In genomic region chr12:92553389-92553788, GRCh38 we compare ENCODE assay signal across 10 cellular contexts.
A peak's percentile ranks its signal among the peaks of the same experiment; 100 is the strongest.
DNase-seq lines count a peak whose midpoint lies in the region; ATAC-seq, FAIRE-seq and TF ChIP-seq lines count a peak whose summit lies in the region.
"Had no signal": no experiment of that assay in that cellular context is flagged by ENCODE, and none has a peak within 500 bp of the region (broad histone marks: within the 10 kb centered on the region; RNA-seq: fewer than 3 reads in every experiment).

No MANE protein-coding gene starts in this region.

- FAIRE-seq in keratinocyte (lab: Jason Lieb, UNC): peak; percentile 99
- FAIRE-seq: endometrium had no signal

- dilution Hi-C loops in keratinocyte (cut with MboI; ENCODE audit: extremely low pct_ligation_motif_present, low sequenced_read_pairs): no loop called here

- no peaks in the 10 kb centered on the region for H3K36me3 ChIP-seq in keratinocyte (ENCODE audit: control insufficient read depth in 2 of 2, extremely low read depth in 1 of 2, insufficient read depth in 2 of 2, low read length in 2 of 2)
- H3K36me3 ChIP-seq in transverse colon: no peaks in the 10 kb centered on the region

- H3K27me3 Mint-ChIP-seq in activated T-helper 17 cell treated with anti-CD3 and anti-CD28 coated beads, Interleukin-2, amount 50 U/mL, for 72 hours: no peaks in the 10 kb centered on the region

- H3K9me3 ChIP-seq in keratinocyte (ENCODE audit: control insufficient read depth, low read depth, low read length): no peaks in the 10 kb centered on the region
- H3K9me3 ChIP-seq in transverse colon: no peaks in the 10 kb centered on the region

- ATAC-seq in HG02678 (IDR thresholded peaks at IDR 0.05; ENCODE audit: unreplicated experiment) (peak; percentile 29), GM21447 (IDR thresholded peaks at IDR 0.05; ENCODE audit: unreplicated experiment) (no peak)
- ATAC-seq in activated T-helper 17 cell treated with anti-CD3 and anti-CD28 coated beads, Interleukin-2, amount 50 U/mL, for 72 hours (replicated peaks): peak; percentile 11

- peak overlapping the region; percentile 65 for H3K9ac ChIP-seq in keratinocyte (ENCODE audit: control insufficient read depth, extremely low read depth, insufficient read depth, low read length)

- H2AFZ ChIP-seq in keratinocyte (ENCODE audit: control insufficient read depth, low read length): peak overlapping the region; percentile 93

- no peak for TF ChIP-seq EP300 in transverse colon (IDR thresholded peaks at IDR 0.05; ENCODE audit: low read depth)

- H3K4me3 ChIP-seq in keratinocyte (ENCODE audit: control insufficient read depth in 2 of 3, extremely low read depth in 1 of 3, insufficient read depth in 2 of 3, low read depth in 1 of 3, low read length in 3 of 3) (peak overlapping the region in 2 of 3 experiments; percentile 21 to 23), transverse colon (no peak overlapping the region)

- in situ Hi-C loops in transverse colon (cut with MboI; ENCODE audit: low pct_ligation_motif_present in 1 of 4, low pct_unique_long_range_greater_than_20kb in 1 of 4, low sequenced_read_pairs in 3 of 4): loop anchor here in 3 of 4 donors (25.0 kb wide), 2 partner anchors 416 to 741 kb away; partner anchors contain the start of gene BTG1 (in 2 of the 3)

- 67 to 100% methylated on average over 1 to 6 of the region's 6 CpGs for WGBS in transverse colon (ENCODE audit: low coverage in 1 of 2), 2 donors

- peaks cover 14% of the 10 kb centered on the region for H3K4me1 Mint-ChIP-seq in activated T-helper 17 cell treated with anti-CD3 and anti-CD28 coated beads, Interleukin-2, amount 50 U/mL, for 72 hours
- H3K4me1 Mint-ChIP-seq: neural crest cell had no signal

- H3K4me1 ChIP-seq in keratinocyte (ENCODE audit: control insufficient read depth, extremely low read depth, insufficient read depth, low read length): peaks cover 29% of the 10 kb centered on the region
- H3K4me1 ChIP-seq in transverse colon: peaks cover 0 to 37% (median 10%) of the 10 kb centered on the region in 4 donors

- peaks cover 9% of the 10 kb centered on the region for H3K9me3 Mint-ChIP-seq in activated T-helper 17 cell treated with anti-CD3 and anti-CD28 coated beads, Interleukin-2, amount 50 U/mL, for 72 hours
- H3K9me3 Mint-ChIP-seq: neural crest cell had no signal

- no peaks in the 10 kb centered on the region for H3K9me1 ChIP-seq in keratinocyte (ENCODE audit: control insufficient read depth, extremely low read depth, insufficient read depth, low read length)

- H3K4me2 ChIP-seq in keratinocyte (ENCODE audit: control insufficient read depth, extremely low read depth, insufficient read depth, low read depth, low read length): peak overlapping the region; percentile 78

- no peak for TF ChIP-seq POLR2A in transverse colon (IDR thresholded peaks at IDR 0.05)

- peaks cover 17% of the 10 kb centered on the region for H3K36me3 Mint-ChIP-seq in activated T-helper 17 cell treated with anti-CD3 and anti-CD28 coated beads, Interleukin-2, amount 50 U/mL, for 72 hours (ENCODE audit: low read depth)

- intact Hi-C loops in transverse colon (cut with DNase I; ENCODE audit: low total_unique reads): no loop called here

- H3K4me3 Mint-ChIP-seq in activated T-helper 17 cell treated with anti-CD3 and anti-CD28 coated beads, Interleukin-2, amount 50 U/mL, for 72 hours: no peak overlapping the region
- H3K4me3 Mint-ChIP-seq: neural crest cell had no signal

- no peaks in the 10 kb centered on the region for H4K20me1 ChIP-seq in keratinocyte (ENCODE audit: control insufficient read depth, extremely low read depth, insufficient read depth, low read length)

- H3K27me3 ChIP-seq in keratinocyte (ENCODE audit: control insufficient read depth, extremely low read depth, insufficient read depth, low read length) (no peaks in the 10 kb centered on the region), transverse colon (no peaks in the 10 kb centered on the region)

- DNase-seq in keratinocyte (ENCODE audit: low read depth, low spot score) (no peak), transverse colon (no peak), NCI-H226 (no peak), NOMO-1 treated with DMSO at 0.1 percent for 48 hours (lab: John Stamatoyannopoulos, UW; ENCODE audit: unreplicated experiment) (no peak)

- peak overlapping the region; percentile 94 for H3K27ac ChIP-seq in keratinocyte (ENCODE audit: control insufficient read depth, insufficient read depth, low read length)
- peak overlapping the region in 3 of 4 donors; percentile 12 to 51 (median 23) for H3K27ac ChIP-seq in transverse colon
- H3K27ac ChIP-seq: HL-60 had no signal

- TF ChIP-seq CTCF in keratinocyte (optimal IDR thresholded peaks at IDR 0.05 in 1 of 3, IDR thresholded peaks at IDR 0.05 in 1 of 3, conservative IDR thresholded peaks at IDR 0.05 in 1 of 3; ENCODE audit: extremely low read depth in 1 of 3, insufficient read depth in 2 of 3, low read length in 3 of 3): no peak
- no peak for TF ChIP-seq CTCF in transverse colon (IDR thresholded peaks at IDR 0.05)

- no peak overlapping the region for H3K27ac Mint-ChIP-seq in activated T-helper 17 cell treated with anti-CD3 and anti-CD28 coated beads, Interleukin-2, amount 50 U/mL, for 72 hours

- no peaks in the 10 kb centered on the region for H3K79me2 ChIP-seq in keratinocyte (ENCODE audit: control insufficient read depth, insufficient read depth, low read length)

Comparison
In these comparisons a context has a peak if more than half of its experiments do, and no peak if none do; other contexts are left out.
1. H3K4me3 ChIP-seq: peak in keratinocyte (2 of 3); none in transverse colon (0 of 4).